ENCODE assay signal across 20 cellular contexts in the genomic region with DNA sequence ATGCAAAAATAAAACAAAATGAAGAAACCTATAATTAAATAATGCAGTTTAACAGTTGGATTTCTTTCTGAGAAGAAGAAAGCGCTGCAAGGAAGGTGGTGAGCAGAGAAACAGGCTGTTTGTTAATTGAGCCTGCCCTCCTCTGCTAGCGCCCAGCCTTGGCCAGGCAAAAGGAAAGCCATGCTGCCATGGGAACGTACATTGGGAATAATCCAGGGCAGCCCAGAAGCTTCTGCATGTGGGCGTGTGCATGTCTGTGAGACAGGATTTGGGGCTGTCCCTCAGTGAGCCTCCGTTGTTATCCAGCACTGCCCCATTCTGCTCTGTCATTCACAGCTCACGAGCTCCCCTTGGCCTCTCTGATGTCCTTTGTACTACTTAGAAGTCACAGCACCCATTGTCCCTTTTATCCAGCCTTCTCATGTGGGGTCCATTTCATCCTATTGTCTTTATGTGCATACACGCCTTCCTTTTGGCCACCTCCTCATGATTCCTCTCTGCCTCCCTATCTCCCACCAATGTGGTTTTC.
DNase-seq lines count a peak whose midpoint lies in the region; ATAC-seq and TF ChIP-seq lines count a peak whose summit lies in the region.
"Had no signal": no experiment of that assay in that cellular context is flagged by ENCODE, and none has a peak within 500 bp of the region (broad histone marks: within the 10 kb centered on the region; RNA-seq: fewer than 3 reads in every experiment).

No MANE protein-coding gene starts in this region.

- TF ChIP-seq CTCF in GM23338 (conservative IDR thresholded peaks at IDR 0.05; ENCODE audit: low read depth in 2 of 2) (no peak), GM20000 (IDR thresholded peaks at IDR 0.05; ENCODE audit: extremely low read depth, missing control alignments) (no peak)

- H3K27ac ChIP-seq in GM23338 (ENCODE audit: low read depth): no peak overlapping the region
- H3K27ac ChIP-seq: BLaER1 had no signal

- H3K4me1 ChIP-seq in GM23338 (ENCODE audit: insufficient read depth): peaks cover 9% of the 10 kb centered on the region; the same call in 1 of the 2 replicates
- H3K4me1 ChIP-seq: BLaER1 had no signal

- no peaks in the 10 kb centered on the region for H4K20me1 ChIP-seq in GM23338 (replicated peaks; ENCODE audit: insufficient read depth)

- no peak overlapping the region for H3K27ac Mint-ChIP-seq in GM23338
- H3K27ac Mint-ChIP-seq: CD4-positive, alpha-beta memory T cell had no signal

- no peak overlapping the region for H3K4me2 ChIP-seq in GM23338
- H3K4me2 ChIP-seq: BLaER1 had no signal

- no peaks in the 10 kb centered on the region for H3F3A ChIP-seq in GM23338 (replicated peaks; ENCODE audit: low read depth)

- H3K27me3 Mint-ChIP-seq in GM23338 (ENCODE audit: insufficient read depth, low read depth, poor library complexity): peaks cover 7% of the 10 kb centered on the region

- no peaks in the 10 kb centered on the region for H3K36me3 ChIP-seq in GM23338 (ENCODE audit: insufficient read depth)

- ATAC-seq in GM23338: peak; percentile 83
- no peak for ATAC-seq in HG02938 (IDR thresholded peaks at IDR 0.05; ENCODE audit: unreplicated experiment)
- ATAC-seq: HepG2 had no signal

- DNase-seq in GM23338 (ENCODE audit: low spot score) (peak; percentile 16), cerebellar cortex (ENCODE audit: low spot score) (peak; percentile 2), inferior parietal cortex (ENCODE audit: extremely low spot score) (peak; percentile 20), pons (ENCODE audit: low spot score) (peak; percentile 35), GM20000 (ENCODE audit: low spot score) (no peak), NOMO-1 treated with DMSO at 0.1 percent for 48 hours (lab: John Stamatoyannopoulos, UW; ENCODE audit: unreplicated experiment) (no peak)
- DNase-seq: CD4-positive, alpha-beta memory T cell; DMS53; GOT3; KBM-7; NCI-H1105 treated with DMSO at 0.1 percent for 48 hours; NCI-H1694; NCI-H2081 treated with DMSO at 0.1 percent for 48 hours; NCI-H226; NCI-H524; NCI-H82; SHP77 had no signal

- no peaks in the 10 kb centered on the region for H3K36me3 Mint-ChIP-seq in GM23338 (ENCODE audit: low read depth)
- H3K36me3 Mint-ChIP-seq: CD4-positive, alpha-beta memory T cell had no signal

- no peaks in the 10 kb centered on the region for H3K27me3 ChIP-seq in GM23338 (ENCODE audit: insufficient read depth)
- H3K27me3 ChIP-seq: BLaER1 had no signal

- no peaks in the 10 kb centered on the region for H3K79me2 ChIP-seq in GM23338 (replicated peaks; ENCODE audit: insufficient read depth)

- H3K4me3 Mint-ChIP-seq in GM23338: no peak overlapping the region
- H3K4me3 Mint-ChIP-seq: CD4-positive, alpha-beta memory T cell had no signal

- no peak overlapping the region for H3K4me3 ChIP-seq in GM23338
- H3K4me3 ChIP-seq: BLaER1 had no signal

- no peak overlapping the region for H2AFZ ChIP-seq in GM23338

- H3K4me1 Mint-ChIP-seq in GM23338: peaks cover 14% of the 10 kb centered on the region
- H3K4me1 Mint-ChIP-seq: CD4-positive, alpha-beta memory T cell had no signal

- peaks cover 7% of the 10 kb centered on the region; the same call in 2 of the 3 replicates for H3K9me3 Mint-ChIP-seq in GM23338

- H3K9me2 ChIP-seq in GM23338 (ENCODE audit: insufficient read depth): peaks cover 18% of the 10 kb centered on the region

TF ChIP-seq in GM23338, 12 proteins besides CTCF, POLR2A, EP300 and RAD21:
- TF ChIP-seq ZNF462 (CRISPR knock-in tag; IDR thresholded peaks at IDR 0.05) (0 out of 2 replicates have a peak, but pooled peaks have one; percentile 5), ZNF114 (CRISPR knock-in tag; IDR thresholded peaks at IDR 0.05) (no peak)

Comparison
In these comparisons a context has a peak if more than half of its experiments do, and no peak if none do; other contexts are left out.
1. DNase-seq: peak in GM23338 (single experiment), cerebellar cortex (single experiment), inferior parietal cortex (single experiment) and pons (single experiment); none in GM20000 (single experiment) and NOMO-1 treated with DMSO at 0.1 percent for 48 hours (single experiment).